Comparison of ENCODE assay signal across 34 cellular contexts in the genomic region with DNA sequence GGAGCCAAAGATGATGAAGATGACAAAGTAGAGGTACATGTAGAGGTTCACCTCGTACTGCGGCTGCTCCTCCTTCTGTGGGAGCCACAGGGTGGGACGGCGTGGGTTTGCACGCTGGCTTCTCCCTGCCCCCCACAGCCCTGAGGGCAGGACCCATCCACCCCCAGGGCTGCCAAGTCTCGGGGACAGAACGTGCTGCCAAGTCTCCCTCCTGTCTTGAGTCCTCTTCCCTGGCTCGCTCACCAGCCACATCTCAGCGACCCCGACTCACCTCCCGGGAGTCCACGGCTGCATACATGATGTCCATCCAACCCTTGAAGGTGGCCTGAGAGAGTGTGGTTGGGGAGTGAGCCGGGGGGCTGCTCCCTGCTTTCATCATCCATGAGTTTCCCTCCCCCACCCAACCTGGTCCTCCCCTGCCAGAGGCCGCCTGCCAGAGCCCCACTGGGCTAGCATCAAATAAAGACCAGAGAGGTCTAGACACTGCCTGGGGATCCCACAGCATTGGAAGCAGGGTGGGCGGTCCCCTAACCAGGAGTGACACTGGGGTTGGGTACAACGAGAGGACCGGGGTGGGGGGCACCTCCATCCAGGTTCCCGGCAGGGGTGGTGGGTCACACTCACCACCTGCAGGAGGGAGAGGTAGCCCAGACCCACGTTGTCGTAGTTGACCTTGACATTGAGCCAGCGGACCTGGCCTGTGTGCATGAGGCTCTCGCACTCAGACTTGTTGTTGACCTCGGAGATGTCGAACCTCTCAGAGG. TPM values are rescaled to one million over a fixed set of nuclear protein-coding genes. Genes with fewer than 3 reads are reported as not detected.
DNase-seq lines count a peak whose midpoint lies in the region; ATAC-seq, FAIRE-seq and TF ChIP-seq lines count a peak whose summit lies in the region.
"Had no signal": no experiment of that assay in that cellular context is flagged by ENCODE, and none has a peak within 500 bp of the region (broad histone marks: within the 10 kb centered on the region; RNA-seq: fewer than 3 reads in every experiment).

No MANE protein-coding gene starts in this region.

- no peaks in the 10 kb centered on the region for H3K36me3 ChIP-seq in HepG2 (replicated peaks in 1 of 2; ENCODE audit: control insufficient read depth in 1 of 2, insufficient read depth in 2 of 2, low read length in 2 of 2)
- H3K36me3 ChIP-seq: heart right ventricle, lower lobe of right lung, MG63, neural progenitor cell, right atrium auricular region had no signal

- 36% methylated on average over 20 of the region's 24 CpGs for WGBS in HepG2 (ENCODE audit: low lambda C conversion rate)

- DNase-seq in activated CD4-positive, alpha-beta T cell treated with anti-CD3 and anti-CD28 coated beads, Interleukin-2, amount 10 ng/mL, durations not matched to agents 24 days and 14 days = no peak
- DNase-seq in activated CD4-positive, alpha-beta T cell treated with anti-CD3 and anti-CD28 coated beads for 48 hours = no peak
- DNase-seq in T-cell (no peak), HepG2 (ENCODE audit: low spot score) (no peak), MV-4-11 (lab: John Stamatoyannopoulos, UW) (no peak), medulla oblongata (ENCODE audit: extremely low spot score) (no peak)
- no peak for DNase-seq in stimulated activated naive B cell treated with anti-CD40 and anti-IgM and Interleukin-4, amounts not matched to agents 10 μg/mL and 1 μg/mL and 100 μg/mL, for 72 hours
- DNase-seq: 8988T; activated CD4-positive, alpha-beta T cell treated with anti-CD3 and anti-CD28 coated beads, Interleukin-2, amount 50 U/mL, for 4 hours; CD4-positive, alpha-beta memory T cell; endodermal cell; foreskin fibroblast; H7; heart right ventricle; lower lobe of right lung; MG63; NCI-H1417; NCI-H2081; NCI-H226; NCI-H69; T-helper 9 cell had no signal

- POLR2A ChIA-PET in T-cell (lab: Charles Lee) (no interaction called here), HepG2 (lab: Yijun Ruan, JAX) (interaction anchor here (1.4 kb wide), 1 partner anchor 172 kb away, joined by 4 read pairs; a partner anchor contains a TSS)

- intact Hi-C loops in activated CD4-positive, alpha-beta T cell treated with anti-CD3 and anti-CD28 coated beads, Interleukin-2, amount 10 ng/mL, durations not matched to agents 24 days and 14 days (cut with micrococcal nuclease) = no loop called here
- intact Hi-C loops in HepG2 (cut with micrococcal nuclease; ENCODE audit: unreplicated experiment) = no loop called here

- no peak for TF ChIP-seq POLR2A in HepG2 (IDR thresholded peaks at IDR 0.05; ENCODE audit: insufficient read depth in 1 of 2, low read depth in 2 of 2, low read length in 2 of 2)

- no peak overlapping the region for H3K9ac ChIP-seq in HepG2 (ENCODE audit: insufficient read depth, low read depth, low read length)
- H3K9ac ChIP-seq: neural progenitor cell had no signal

- no peak for ATAC-seq in T-cell (replicated peaks in 1 of 4)
- no peak for ATAC-seq in HepG2
- ATAC-seq in stimulated activated naive B cell treated with anti-CD40 and anti-IgM and Interleukin-4, amounts not matched to agents 10 μg/mL and 1 μg/mL and 100 μg/mL, for 72 hours (replicated peaks) = no peak
- ATAC-seq in HG03025 (IDR thresholded peaks at IDR 0.05; ENCODE audit: low FRiP score, unreplicated experiment) = no peak
- ATAC-seq: activated naive CD4-positive, alpha-beta T cell treated with anti-CD3 and anti-CD28 coated beads, Interleukin-2, amount 50 U/mL, for 72 hours; esophagus mucosa; heart right ventricle; lower lobe of right lung had no signal

- no peaks in the 10 kb centered on the region for H3K9me3 Mint-ChIP-seq in activated CD4-positive, alpha-beta T cell treated with anti-CD3 and anti-CD28 coated beads, Interleukin-2, amount 10 ng/mL, durations not matched to agents 24 days and 14 days
- H3K9me3 Mint-ChIP-seq in T-cell = no peaks in the 10 kb centered on the region
- H3K9me3 Mint-ChIP-seq in stimulated activated naive B cell treated with anti-CD40 and anti-IgM and Interleukin-4, amounts not matched to agents 10 μg/mL and 1 μg/mL and 100 μg/mL, for 72 hours = peaks cover 0 to 5% of the 10 kb centered on the region in 2 donors
- H3K9me3 Mint-ChIP-seq: activated naive CD4-positive, alpha-beta T cell treated with anti-CD3 and anti-CD28 coated beads, Interleukin-2, amount 50 U/mL, for 72 hours; CD4-positive, alpha-beta memory T cell; endodermal cell; neural progenitor cell had no signal

- H3K4me1 Mint-ChIP-seq in activated CD4-positive, alpha-beta T cell treated with anti-CD3 and anti-CD28 coated beads, Interleukin-2, amount 10 ng/mL, durations not matched to agents 24 days and 14 days = peaks cover 11% of the 10 kb centered on the region
- H3K4me1 Mint-ChIP-seq in T-cell = peaks cover 15 to 23% (median 17%) of the 10 kb centered on the region in 3 donors
- peaks cover 45 to 86% of the 10 kb centered on the region in 2 donors for H3K4me1 Mint-ChIP-seq in stimulated activated naive B cell treated with anti-CD40 and anti-IgM and Interleukin-4, amounts not matched to agents 10 μg/mL and 1 μg/mL and 100 μg/mL, for 72 hours
- H3K4me1 Mint-ChIP-seq: endodermal cell had no signal

- no peak overlapping the region for H2AFZ ChIP-seq in HepG2 (ENCODE audit: low read length)
- H2AFZ ChIP-seq: neural progenitor cell had no signal

- H3K27ac ChIP-seq in HepG2 (ENCODE audit: extremely low read length, insufficient read depth, low read length) = no peak overlapping the region
- H3K27ac ChIP-seq: heart right ventricle, lower lobe of right lung, neural progenitor cell, right atrium auricular region, SK-N-MC, VCaP had no signal

- no peaks in the 10 kb centered on the region for H3K9me3 ChIP-seq in HepG2 (ENCODE audit: low read length)
- H3K9me3 ChIP-seq: heart right ventricle, lower lobe of right lung, MG63, right atrium auricular region had no signal

- H3K27ac Mint-ChIP-seq in activated CD4-positive, alpha-beta T cell treated with anti-CD3 and anti-CD28 coated beads, Interleukin-2, amount 10 ng/mL, durations not matched to agents 24 days and 14 days = peak overlapping the region; percentile 78
- peak overlapping the region in 1 of 2 donors; percentile 20 for H3K27ac Mint-ChIP-seq in T-cell
- peak overlapping the region; percentile 98 for H3K27ac Mint-ChIP-seq in stimulated activated naive B cell treated with anti-CD40 and anti-IgM and Interleukin-4, amounts not matched to agents 10 μg/mL and 1 μg/mL and 100 μg/mL, for 72 hours
- H3K27ac Mint-ChIP-seq: activated naive CD4-positive, alpha-beta T cell treated with anti-CD3 and anti-CD28 coated beads, Interleukin-2, amount 50 U/mL, for 72 hours; endodermal cell; neural progenitor cell had no signal

- no peak overlapping the region for H3K4me3 ChIP-seq in HepG2 (replicated peaks in 1 of 3; ENCODE audit: insufficient read depth in 1 of 3, low read depth in 2 of 3, low read length in 3 of 3)
- H3K4me3 ChIP-seq: heart right ventricle, lower lobe of right lung, MG63, neural progenitor cell, right atrium auricular region, SK-N-MC had no signal

- H3K27me3 Mint-ChIP-seq in activated CD4-positive, alpha-beta T cell treated with anti-CD3 and anti-CD28 coated beads, Interleukin-2, amount 10 ng/mL, durations not matched to agents 24 days and 14 days = peaks cover 4% of the 10 kb centered on the region
- no peaks in the 10 kb centered on the region for H3K27me3 Mint-ChIP-seq in T-cell
- no peaks in the 10 kb centered on the region for H3K27me3 Mint-ChIP-seq in stimulated activated naive B cell treated with anti-CD40 and anti-IgM and Interleukin-4, amounts not matched to agents 10 μg/mL and 1 μg/mL and 100 μg/mL, for 72 hours
- H3K27me3 Mint-ChIP-seq: CD4-positive, alpha-beta memory T cell had no signal

- no peak for TF ChIP-seq RAD21 in HepG2 (CRISPR knock-in tag; IDR thresholded peaks at IDR 0.05)

- H3K36me3 Mint-ChIP-seq in activated CD4-positive, alpha-beta T cell treated with anti-CD3 and anti-CD28 coated beads, Interleukin-2, amount 10 ng/mL, durations not matched to agents 24 days and 14 days (ENCODE audit: low read depth) = no peaks in the 10 kb centered on the region
- H3K36me3 Mint-ChIP-seq in T-cell = no peaks in the 10 kb centered on the region
- H3K36me3 Mint-ChIP-seq in stimulated activated naive B cell treated with anti-CD40 and anti-IgM and Interleukin-4, amounts not matched to agents 10 μg/mL and 1 μg/mL and 100 μg/mL, for 72 hours = peaks cover 13 to 17% of the 10 kb centered on the region in 2 donors
- H3K36me3 Mint-ChIP-seq: activated naive CD4-positive, alpha-beta T cell treated with anti-CD3 and anti-CD28 coated beads, Interleukin-2, amount 50 U/mL, for 72 hours; CD4-positive, alpha-beta memory T cell; neural progenitor cell had no signal

- no peaks in the 10 kb centered on the region for H3K79me2 ChIP-seq in HepG2 (ENCODE audit: insufficient read depth, low read length)

- in situ Hi-C loops in HepG2 (cut with HindIII; ENCODE audit: extremely low pct_ligation_motif_present, low pct_unique_long_range_greater_than_20kb) = loop anchor here (5.0 kb wide), 1 partner anchor 33 kb away; a partner anchor contains a TSS

- peak overlapping the region; percentile 92; the same call in 1 of the 2 replicates for H3K4me2 ChIP-seq in HepG2 (ENCODE audit: low read depth, low read length)
- H3K4me2 ChIP-seq: neural progenitor cell had no signal

- H4K20me1 ChIP-seq in HepG2 (ENCODE audit: insufficient read depth, low read length) = no peaks in the 10 kb centered on the region

- peaks cover 8 to 34% of the 10 kb centered on the region in 2 experiments; a peak in 4 of 5 replicates for H3K27me3 ChIP-seq in HepG2 (ENCODE audit: control insufficient read depth in 1 of 2, insufficient read depth in 2 of 2, low read length in 2 of 2)
- H3K27me3 ChIP-seq: MG63, neural progenitor cell, right atrium auricular region had no signal

- TF ChIP-seq EP300 in HepG2 (IDR thresholded peaks at IDR 0.05; ENCODE audit: low read depth in 2 of 2, low read length in 2 of 2) = no peak
- TF ChIP-seq EP300 in HepG2 (CRISPR knock-in tag; IDR thresholded peaks at IDR 0.05; ENCODE audit: borderline replicate concordance) = no peak

- peak overlapping the region; percentile 22 for H3K4me3 Mint-ChIP-seq in activated CD4-positive, alpha-beta T cell treated with anti-CD3 and anti-CD28 coated beads, Interleukin-2, amount 10 ng/mL, durations not matched to agents 24 days and 14 days
- H3K4me3 Mint-ChIP-seq in T-cell = peak overlapping the region in 2 of 3 donors; percentile 34 to 70
- H3K4me3 Mint-ChIP-seq in stimulated activated naive B cell treated with anti-CD40 and anti-IgM and Interleukin-4, amounts not matched to agents 10 μg/mL and 1 μg/mL and 100 μg/mL, for 72 hours = peak overlapping the region; percentile 57 to 88
- H3K4me3 Mint-ChIP-seq: endodermal cell, neural progenitor cell had no signal

- no peak for TF ChIP-seq CTCF in HepG2 (CRISPR knock-in tag; IDR thresholded peaks at IDR 0.05)

- peaks cover 17% of the 10 kb centered on the region for H3K4me1 ChIP-seq in HepG2 (ENCODE audit: insufficient read depth, low read length)
- H3K4me1 ChIP-seq: neural progenitor cell had no signal

- no peak for FAIRE-seq in HepG2 (lab: Jason Lieb, UNC)
- FAIRE-seq: astrocyte, RCC 7860 had no signal

- CTCF ChIA-PET in T-cell (lab: Charles Lee) = interaction anchor here (2.2 to 2.3 kb wide), 2 partner anchors 83 to 84 kb away, joined by 8 to 35 read pairs; no protein-coding TSS in a partner anchor
- CTCF ChIA-PET in HepG2 (lab: Yijun Ruan, JAX; ENCODE audit: low intra/inter-chr PET ratio, low total read pairs) = interaction anchor here (2.4 to 3.4 kb wide), 2 partner anchors 26 to 33 kb away, joined by 10 to 25 read pairs; a partner anchor contains a TSS

- no TSS peak for BruUV-seq in HepG2 (replicated peaks; lab: Mats Ljungman, UMichigan)

RNA-seq across cellular contexts. Expression of a gene that starts 12.8 kb away (rescaled TPM):
- total RNA-seq in activated CD4-positive, alpha-beta T cell treated with anti-CD3 and anti-CD28 coated beads, Interleukin-2, amount 10 ng/mL, durations not matched to agents 24 days and 14 days = 24.4 and 29.2 TPM in 2 replicates
- total RNA-seq in T-cell = 10 to 100 TPM; 13.4 to 53.1 (median 27.7) TPM
- total RNA-seq in HepG2 (2016; rRNA removed; fragmentation: Illumina TruSeq; extraction: Trizol) = not detected in 2 replicates
- total RNA-seq in HepG2 (2016; cell fraction: cytosol; rRNA removed; fragmentation: Illumina TruSeq; extraction: Trizol; ENCODE audit: low read depth) = not detected in 2 replicates
- 0.54 TPM in 1 of 2 replicates, not detected in the other for total RNA-seq in HepG2 (2016; cell fraction: insoluble cytoplasmic fraction; rRNA removed; fragmentation: Illumina TruSeq; extraction: Trizol)
- not detected in 2 replicates for total RNA-seq in HepG2 (2016; cell fraction: membrane; rRNA removed; fragmentation: Illumina TruSeq; extraction: Trizol)
- total RNA-seq in HepG2 (2016; cell fraction: nucleus; rRNA removed; fragmentation: Illumina TruSeq; extraction: Trizol) = not detected in 2 replicates
- polyA plus RNA-seq in HepG2 (2011; rRNA removed) = 0.21 TPM in 1 of 2 replicates, not detected in the other
- 0.19 and 0.55 TPM in 2 replicates for polyA plus RNA-seq in HepG2 (2011; cell fraction: cytosol; rRNA removed)
- not detected in 2 replicates for polyA plus RNA-seq in HepG2 (2011; cell fraction: nucleus; rRNA removed)
- polyA plus RNA-seq in HepG2 (2012) = 0.20 TPM in 1 of 2 replicates, not detected in the other
- polyA plus RNA-seq in HepG2 (2016; cell fraction: cytosol; fragmentation: Illumina TruSeq; extraction: Trizol; ENCODE audit: low read depth) = not detected in 2 replicates
- polyA plus RNA-seq in HepG2 (2016; cell fraction: insoluble cytoplasmic fraction; fragmentation: Illumina TruSeq; extraction: Trizol; ENCODE audit: low read depth) = not detected in 2 replicates
- not detected in 2 replicates for polyA plus RNA-seq in HepG2 (2016; cell fraction: membrane; fragmentation: Illumina TruSeq; extraction: Trizol; ENCODE audit: low read depth)
- not detected in 2 replicates for polyA plus RNA-seq in HepG2 (2016; cell fraction: nucleus; fragmentation: Illumina TruSeq; extraction: Trizol; ENCODE audit: insufficient read depth, low read depth)
- polyA minus RNA-seq in HepG2 (2011; rRNA and poly(A)+ RNA removed; ENCODE audit: low replicate concordance) = not detected in 2 replicates
- not detected in 2 replicates for polyA minus RNA-seq in HepG2 (2011; cell fraction: cytosol; rRNA and poly(A)+ RNA removed)
- not detected in 2 replicates for polyA minus RNA-seq in HepG2 (2011; cell fraction: nucleus; rRNA and poly(A)+ RNA removed)

RNA-seq across cellular contexts. Expression of a gene that starts 26.3 kb away (rescaled TPM):
- total RNA-seq in activated CD4-positive, alpha-beta T cell treated with anti-CD3 and anti-CD28 coated beads, Interleukin-2, amount 10 ng/mL, durations not matched to agents 24 days and 14 days = not detected in 2 replicates
- not detected for total RNA-seq in T-cell
- not detected in 2 replicates for total RNA-seq in HepG2 (2016; rRNA removed; fragmentation: Illumina TruSeq; extraction: Trizol)
- not detected in 2 replicates for total RNA-seq in HepG2 (2016; cell fraction: cytosol; rRNA removed; fragmentation: Illumina TruSeq; extraction: Trizol; ENCODE audit: low read depth)
- not detected in 2 replicates for total RNA-seq in HepG2 (2016; cell fraction: insoluble cytoplasmic fraction; rRNA removed; fragmentation: Illumina TruSeq; extraction: Trizol)
- total RNA-seq in HepG2 (2016; cell fraction: membrane; rRNA removed; fragmentation: Illumina TruSeq; extraction: Trizol) = not detected in 2 replicates
- not detected in 2 replicates for total RNA-seq in HepG2 (2016; cell fraction: nucleus; rRNA removed; fragmentation: Illumina TruSeq; extraction: Trizol)
- not detected in 2 replicates for polyA plus RNA-seq in HepG2 (2011; rRNA removed)
- not detected in 2 replicates for polyA plus RNA-seq in HepG2 (2011; cell fraction: cytosol; rRNA removed)
- not detected in 2 replicates for polyA plus RNA-seq in HepG2 (2011; cell fraction: nucleus; rRNA removed)
- not detected in 2 replicates for polyA plus RNA-seq in HepG2 (2012)
- polyA plus RNA-seq in HepG2 (2016; cell fraction: cytosol; fragmentation: Illumina TruSeq; extraction: Trizol; ENCODE audit: low read depth) = not detected in 2 replicates
- not detected in 2 replicates for polyA plus RNA-seq in HepG2 (2016; cell fraction: insoluble cytoplasmic fraction; fragmentation: Illumina TruSeq; extraction: Trizol; ENCODE audit: low read depth)
- not detected in 2 replicates for polyA plus RNA-seq in HepG2 (2016; cell fraction: membrane; fragmentation: Illumina TruSeq; extraction: Trizol; ENCODE audit: low read depth)
- polyA plus RNA-seq in HepG2 (2016; cell fraction: nucleus; fragmentation: Illumina TruSeq; extraction: Trizol; ENCODE audit: insufficient read depth, low read depth) = not detected in 2 replicates
- polyA minus RNA-seq in HepG2 (2011; rRNA and poly(A)+ RNA removed; ENCODE audit: low replicate concordance) = not detected in 2 replicates
- polyA minus RNA-seq in HepG2 (2011; cell fraction: cytosol; rRNA and poly(A)+ RNA removed) = not detected in 2 replicates
- not detected in 2 replicates for polyA minus RNA-seq in HepG2 (2011; cell fraction: nucleus; rRNA and poly(A)+ RNA removed)
- total RNA-seq: astrocyte; cardiac septum; CD4-positive, alpha-beta memory T cell; endodermal cell; esophagus mucosa; G401; H7; heart right ventricle; lower lobe of right lung; mucosa of gallbladder; right atrium auricular region; ureter had no signal
- polyA plus RNA-seq: CD4-positive, alpha-beta memory T cell; heart right ventricle had no signal

RNA-seq across cellular contexts. Expression of a gene that starts 27.8 kb away (rescaled TPM):
- 0.05 and 0.40 TPM in 2 replicates for total RNA-seq in activated CD4-positive, alpha-beta T cell treated with anti-CD3 and anti-CD28 coated beads, Interleukin-2, amount 10 ng/mL, durations not matched to agents 24 days and 14 days
- total RNA-seq in T-cell (under 1 TPM in 3 of 5 donors, not detected in 2; 0.13 to 0.18 (median 0.13) TPM), HepG2 (2016; rRNA removed; fragmentation: Illumina TruSeq; extraction: Trizol) (0.02 TPM in 1 of 2 replicates, not detected in the other)
- total RNA-seq in HepG2 (2016; cell fraction: cytosol; rRNA removed; fragmentation: Illumina TruSeq; extraction: Trizol; ENCODE audit: low read depth) = not detected in 2 replicates
- total RNA-seq in HepG2 (2016; cell fraction: insoluble cytoplasmic fraction; rRNA removed; fragmentation: Illumina TruSeq; extraction: Trizol) = not detected in 2 replicates
- total RNA-seq in HepG2 (2016; cell fraction: membrane; rRNA removed; fragmentation: Illumina TruSeq; extraction: Trizol) = not detected in 2 replicates
- not detected in 2 replicates for total RNA-seq in HepG2 (2016; cell fraction: nucleus; rRNA removed; fragmentation: Illumina TruSeq; extraction: Trizol)
- polyA plus RNA-seq in HepG2 (2011; rRNA removed) = 0.03 and 0.04 TPM in 2 replicates
- polyA plus RNA-seq in HepG2 (2011; cell fraction: cytosol; rRNA removed) = 0.01 TPM in 2 replicates
- 0.07 and 0.13 TPM in 2 replicates for polyA plus RNA-seq in HepG2 (2011; cell fraction: nucleus; rRNA removed)
- polyA plus RNA-seq in HepG2 (2012) = 0.03 and 0.12 TPM in 2 replicates
- not detected in 2 replicates for polyA plus RNA-seq in HepG2 (2016; cell fraction: cytosol; fragmentation: Illumina TruSeq; extraction: Trizol; ENCODE audit: low read depth)
- not detected in 2 replicates for polyA plus RNA-seq in HepG2 (2016; cell fraction: insoluble cytoplasmic fraction; fragmentation: Illumina TruSeq; extraction: Trizol; ENCODE audit: low read depth)
- not detected in 2 replicates for polyA plus RNA-seq in HepG2 (2016; cell fraction: membrane; fragmentation: Illumina TruSeq; extraction: Trizol; ENCODE audit: low read depth)
- polyA plus RNA-seq in HepG2 (2016; cell fraction: nucleus; fragmentation: Illumina TruSeq; extraction: Trizol; ENCODE audit: insufficient read depth, low read depth) = not detected in 2 replicates
- 0.38 and 4.1 TPM in 2 replicates for polyA minus RNA-seq in HepG2 (2011; rRNA and poly(A)+ RNA removed; ENCODE audit: low replicate concordance)
- not detected in 2 replicates for polyA minus RNA-seq in HepG2 (2011; cell fraction: cytosol; rRNA and poly(A)+ RNA removed)
- polyA minus RNA-seq in HepG2 (2011; cell fraction: nucleus; rRNA and poly(A)+ RNA removed) = 0.26 and 0.37 TPM in 2 replicates
- total RNA-seq: G401 had no signal
- polyA plus RNA-seq: CD4-positive, alpha-beta memory T cell had no signal

RNA-seq across cellular contexts. Expression of a gene that starts 33.9 kb away (rescaled TPM):
- total RNA-seq in activated CD4-positive, alpha-beta T cell treated with anti-CD3 and anti-CD28 coated beads, Interleukin-2, amount 10 ng/mL, durations not matched to agents 24 days and 14 days = not detected in 2 replicates
- total RNA-seq in T-cell (not detected), HepG2 (2016; rRNA removed; fragmentation: Illumina TruSeq; extraction: Trizol) (not detected in 2 replicates)
- total RNA-seq in HepG2 (2016; cell fraction: cytosol; rRNA removed; fragmentation: Illumina TruSeq; extraction: Trizol; ENCODE audit: low read depth) = not detected in 2 replicates
- not detected in 2 replicates for total RNA-seq in HepG2 (2016; cell fraction: insoluble cytoplasmic fraction; rRNA removed; fragmentation: Illumina TruSeq; extraction: Trizol)
- total RNA-seq in HepG2 (2016; cell fraction: membrane; rRNA removed; fragmentation: Illumina TruSeq; extraction: Trizol) = not detected in 2 replicates
- not detected in 2 replicates for total RNA-seq in HepG2 (2016; cell fraction: nucleus; rRNA removed; fragmentation: Illumina TruSeq; extraction: Trizol)
- not detected in 2 replicates for polyA plus RNA-seq in HepG2 (2011; rRNA removed)
- polyA plus RNA-seq in HepG2 (2011; cell fraction: cytosol; rRNA removed) = not detected in 2 replicates
- polyA plus RNA-seq in HepG2 (2011; cell fraction: nucleus; rRNA removed) = not detected in 2 replicates
- polyA plus RNA-seq in HepG2 (2012) = not detected in 2 replicates
- not detected in 2 replicates for polyA plus RNA-seq in HepG2 (2016; cell fraction: cytosol; fragmentation: Illumina TruSeq; extraction: Trizol; ENCODE audit: low read depth)
- polyA plus RNA-seq in HepG2 (2016; cell fraction: insoluble cytoplasmic fraction; fragmentation: Illumina TruSeq; extraction: Trizol; ENCODE audit: low read depth) = not detected in 2 replicates
- not detected in 2 replicates for polyA plus RNA-seq in HepG2 (2016; cell fraction: membrane; fragmentation: Illumina TruSeq; extraction: Trizol; ENCODE audit: low read depth)
- not detected in 2 replicates for polyA plus RNA-seq in HepG2 (2016; cell fraction: nucleus; fragmentation: Illumina TruSeq; extraction: Trizol; ENCODE audit: insufficient read depth, low read depth)
- not detected in 2 replicates for polyA minus RNA-seq in HepG2 (2011; rRNA and poly(A)+ RNA removed; ENCODE audit: low replicate concordance)
- polyA minus RNA-seq in HepG2 (2011; cell fraction: cytosol; rRNA and poly(A)+ RNA removed) = not detected in 2 replicates
- polyA minus RNA-seq in HepG2 (2011; cell fraction: nucleus; rRNA and poly(A)+ RNA removed) = not detected in 2 replicates
- total RNA-seq: astrocyte; cardiac septum; CD4-positive, alpha-beta memory T cell; endodermal cell; esophagus mucosa; G401; H7; heart right ventricle; lower lobe of right lung; mucosa of gallbladder; right atrium auricular region; ureter had no signal
- polyA plus RNA-seq: CD4-positive, alpha-beta memory T cell; heart right ventricle had no signal

RNA-seq across cellular contexts. Expression of a gene that starts 48.5 kb away (rescaled TPM):
- total RNA-seq in activated CD4-positive, alpha-beta T cell treated with anti-CD3 and anti-CD28 coated beads, Interleukin-2, amount 10 ng/mL, durations not matched to agents 24 days and 14 days = not detected in 2 replicates
- total RNA-seq in T-cell (not detected), HepG2 (2016; rRNA removed; fragmentation: Illumina TruSeq; extraction: Trizol) (not detected in 2 replicates)
- total RNA-seq in HepG2 (2016; cell fraction: cytosol; rRNA removed; fragmentation: Illumina TruSeq; extraction: Trizol; ENCODE audit: low read depth) = not detected in 2 replicates
- total RNA-seq in HepG2 (2016; cell fraction: insoluble cytoplasmic fraction; rRNA removed; fragmentation: Illumina TruSeq; extraction: Trizol) = not detected in 2 replicates
- not detected in 2 replicates for total RNA-seq in HepG2 (2016; cell fraction: membrane; rRNA removed; fragmentation: Illumina TruSeq; extraction: Trizol)
- not detected in 2 replicates for total RNA-seq in HepG2 (2016; cell fraction: nucleus; rRNA removed; fragmentation: Illumina TruSeq; extraction: Trizol)
- not detected in 2 replicates for polyA plus RNA-seq in HepG2 (2011; rRNA removed)
- not detected in 2 replicates for polyA plus RNA-seq in HepG2 (2011; cell fraction: cytosol; rRNA removed)
- not detected in 2 replicates for polyA plus RNA-seq in HepG2 (2011; cell fraction: nucleus; rRNA removed)
- polyA plus RNA-seq in HepG2 (2012) = not detected in 2 replicates
- polyA plus RNA-seq in HepG2 (2016; cell fraction: cytosol; fragmentation: Illumina TruSeq; extraction: Trizol; ENCODE audit: low read depth) = not detected in 2 replicates
- not detected in 2 replicates for polyA plus RNA-seq in HepG2 (2016; cell fraction: insoluble cytoplasmic fraction; fragmentation: Illumina TruSeq; extraction: Trizol; ENCODE audit: low read depth)
- polyA plus RNA-seq in HepG2 (2016; cell fraction: membrane; fragmentation: Illumina TruSeq; extraction: Trizol; ENCODE audit: low read depth) = not detected in 2 replicates
- not detected in 2 replicates for polyA plus RNA-seq in HepG2 (2016; cell fraction: nucleus; fragmentation: Illumina TruSeq; extraction: Trizol; ENCODE audit: insufficient read depth, low read depth)
- not detected in 2 replicates for polyA minus RNA-seq in HepG2 (2011; rRNA and poly(A)+ RNA removed; ENCODE audit: low replicate concordance)
- not detected in 2 replicates for polyA minus RNA-seq in HepG2 (2011; cell fraction: cytosol; rRNA and poly(A)+ RNA removed)
- not detected in 2 replicates for polyA minus RNA-seq in HepG2 (2011; cell fraction: nucleus; rRNA and poly(A)+ RNA removed)
- total RNA-seq: cardiac septum; CD4-positive, alpha-beta memory T cell; esophagus mucosa; G401; H7; heart right ventricle; lower lobe of right lung; mucosa of gallbladder; right atrium auricular region; ureter had no signal
- polyA plus RNA-seq: CD4-positive, alpha-beta memory T cell; heart right ventricle had no signal

Comparison
In these comparisons a context has a peak if more than half of its experiments do, and no peak if none do; other contexts are left out.
1. H3K4me3 Mint-ChIP-seq: peak in every context shown above with its lines; median percentile 72 in stimulated activated naive B cell treated with anti-CD40 and anti-IgM and Interleukin-4, amounts not matched to agents 10 μg/mL and 1 μg/mL and 100 μg/mL, for 72 hours; 52 in T-cell; 22 in activated CD4-positive, alpha-beta T cell treated with anti-CD3 and anti-CD28 coated beads, Interleukin-2, amount 10 ng/mL, durations not matched to agents 24 days and 14 days.
2. RNA of a gene that starts 12.8 kb away (total RNA-seq): 24.4 to 29.2 TPM in activated CD4-positive, alpha-beta T cell treated with anti-CD3 and anti-CD28 coated beads, Interleukin-2, amount 10 ng/mL, durations not matched to agents 24 days and 14 days and 13.4 to 53.1 TPM in T-cell; 0.54 TPM in HepG2; every median in the first group is over 4 times any median in the second.